9 cellular contexts compared by ENCODE assay signal in genomic region chr19:17718467-17718987, GRCh38. TPM values are rescaled to one million over a fixed set of nuclear protein-coding genes. Genes with fewer than 3 reads are reported as not detected.
DNase-seq lines count a peak whose midpoint lies in the region; ATAC-seq and TF ChIP-seq lines count a peak whose summit lies in the region.
"Had no signal": no experiment of that assay in that cellular context is flagged by ENCODE, and none has a peak within 500 bp of the region (broad histone marks: within the 10 kb centered on the region; RNA-seq: fewer than 3 reads in every experiment).

No MANE protein-coding gene starts in this region.

- intact Hi-C loops in activated T-helper 2 cell treated with anti-CD3 and anti-CD28 coated beads, Interferon-gamma antibody, Interleukin-2, Interleukin-4, amounts not matched to agents 10 μg/mL and 5 μg/mL and 100 μg/mL, durations not matched to agents 14 hours and 24 hours and 36 hours (cut with micrococcal nuclease) = loop anchor here (5.0 kb wide), 1 partner anchor 59 kb away; no protein-coding TSS in a partner anchor

- no peaks in the 10 kb centered on the region for H3K36me3 ChIP-seq in CD4-positive, CD25-positive, alpha-beta regulatory T cell (ENCODE audit: control insufficient read depth, insufficient read depth, low read length)
- no peaks in the 10 kb centered on the region for H3K36me3 ChIP-seq in KMS-11 (ENCODE audit: insufficient read depth)

- peaks cover 31% of the 10 kb centered on the region for H3K4me1 ChIP-seq in CD4-positive, CD25-positive, alpha-beta regulatory T cell (ENCODE audit: control insufficient read depth, insufficient read depth, low read length, poor library complexity, severe bottlenecking)
- peaks cover 16% of the 10 kb centered on the region for H3K4me1 ChIP-seq in KMS-11 (ENCODE audit: low read depth, poor library complexity, severe bottlenecking)

- H3K9ac ChIP-seq in KMS-11 = peak overlapping the region; percentile 62; the same call in 1 of the 2 replicates

- H3K79me2 ChIP-seq in KMS-11 (ENCODE audit: insufficient read depth, low read depth) = peaks cover 14% of the 10 kb centered on the region; the same call in 1 of the 2 replicates

- H4K20me1 ChIP-seq in KMS-11 (ENCODE audit: insufficient read depth) = no peaks in the 10 kb centered on the region

- peaks cover 4% of the 10 kb centered on the region for H3K36me3 Mint-ChIP-seq in CD4-positive, CD25-positive, alpha-beta regulatory T cell
- H3K36me3 Mint-ChIP-seq in activated T-helper 2 cell treated with anti-CD3 and anti-CD28 coated beads, Interferon-gamma antibody, Interleukin-2, Interleukin-4, amounts not matched to agents 10 μg/mL and 5 μg/mL and 100 μg/mL, durations not matched to agents 14 hours and 24 hours and 36 hours (ENCODE audit: low read depth) = peaks cover 13% of the 10 kb centered on the region
- H3K36me3 Mint-ChIP-seq in naive B cell = no peaks in the 10 kb centered on the region

- peak overlapping the region in 2 of 3 donors; percentile 71 to 90 for H3K27ac Mint-ChIP-seq in CD4-positive, CD25-positive, alpha-beta regulatory T cell
- peak overlapping the region; percentile 61 for H3K27ac Mint-ChIP-seq in activated T-helper 2 cell treated with anti-CD3 and anti-CD28 coated beads, Interferon-gamma antibody, Interleukin-2, Interleukin-4, amounts not matched to agents 10 μg/mL and 5 μg/mL and 100 μg/mL, durations not matched to agents 14 hours and 24 hours and 36 hours
- peak overlapping the region in 5 of 6 donors; percentile 71 to 93 (median 87) for H3K27ac Mint-ChIP-seq in naive B cell

- H3K4me3 ChIP-seq in CD4-positive, CD25-positive, alpha-beta regulatory T cell (ENCODE audit: low read depth, low read length) = peak overlapping the region; percentile 44
- no peak overlapping the region for H3K4me3 ChIP-seq in KMS-11 (IDR thresholded peaks at IDR 0.05; ENCODE audit: insufficient read depth, low read depth, low read length)

- H3K4me2 ChIP-seq in KMS-11 = peak overlapping the region; percentile 96

- H3K4me1 Mint-ChIP-seq in CD4-positive, CD25-positive, alpha-beta regulatory T cell = peaks cover 0 to 40% (median 23%) of the 10 kb centered on the region in 4 donors
- H3K4me1 Mint-ChIP-seq in activated T-helper 2 cell treated with anti-CD3 and anti-CD28 coated beads, Interferon-gamma antibody, Interleukin-2, Interleukin-4, amounts not matched to agents 10 μg/mL and 5 μg/mL and 100 μg/mL, durations not matched to agents 14 hours and 24 hours and 36 hours (ENCODE audit: low read depth) = peaks cover 36% of the 10 kb centered on the region
- H3K4me1 Mint-ChIP-seq in naive B cell = peaks cover 37 to 54% (median 47%) of the 10 kb centered on the region in 3 donors

- DNase-seq in CD4-positive, CD25-positive, alpha-beta regulatory T cell = no peak
- DNase-seq in activated T-helper 2 cell treated with anti-CD3 and anti-CD28 coated beads, Interferon-gamma antibody, Interleukin-2, Interleukin-4, amounts not matched to agents 10 μg/mL and 5 μg/mL and 100 μg/mL, durations not matched to agents 14 hours and 24 hours and 36 hours (ENCODE audit: low spot score) = no peak
- DNase-seq in naive B cell (no peak), cerebellar nuclear complex (lab: John Stamatoyannopoulos, UW) (no peak), NCI-H2171 treated with DMSO at 0.1 percent for 48 hours (lab: John Stamatoyannopoulos, UW) (no peak), hippocampal formation (lab: John Stamatoyannopoulos, UW) (no peak)
- DNase-seq in activated CD8-positive, alpha-beta memory T cell treated with anti-CD3 and anti-CD28 coated beads for 24 hours = no peak

- H3K9me3 ChIP-seq in CD4-positive, CD25-positive, alpha-beta regulatory T cell (ENCODE audit: control insufficient read depth in 2 of 2, low read length in 2 of 2) = no peaks in the 10 kb centered on the region
- H3K9me3 ChIP-seq: adrenal gland had no signal

- no peaks in the 10 kb centered on the region for H3K9me3 Mint-ChIP-seq in CD4-positive, CD25-positive, alpha-beta regulatory T cell
- no peaks in the 10 kb centered on the region for H3K9me3 Mint-ChIP-seq in activated T-helper 2 cell treated with anti-CD3 and anti-CD28 coated beads, Interferon-gamma antibody, Interleukin-2, Interleukin-4, amounts not matched to agents 10 μg/mL and 5 μg/mL and 100 μg/mL, durations not matched to agents 14 hours and 24 hours and 36 hours
- no peaks in the 10 kb centered on the region for H3K9me3 Mint-ChIP-seq in naive B cell

- no peak overlapping the region for H3K27ac ChIP-seq in CD4-positive, CD25-positive, alpha-beta regulatory T cell (ENCODE audit: insufficient read depth, low read length, poor library complexity, severe bottlenecking)
- 0 out of 2 replicates have a peak overlapping the region, but pooled peaks have one; percentile 20 for H3K27ac ChIP-seq in KMS-11

- no peak for TF ChIP-seq CTCF in KMS-11 (conservative IDR thresholded peaks at IDR 0.05; ENCODE audit: low read depth, low read length)

- no peaks in the 10 kb centered on the region for H3K27me3 Mint-ChIP-seq in CD4-positive, CD25-positive, alpha-beta regulatory T cell
- no peaks in the 10 kb centered on the region for H3K27me3 Mint-ChIP-seq in activated T-helper 2 cell treated with anti-CD3 and anti-CD28 coated beads, Interferon-gamma antibody, Interleukin-2, Interleukin-4, amounts not matched to agents 10 μg/mL and 5 μg/mL and 100 μg/mL, durations not matched to agents 14 hours and 24 hours and 36 hours (ENCODE audit: low read depth)
- no peaks in the 10 kb centered on the region for H3K27me3 Mint-ChIP-seq in naive B cell

- H3K4me3 Mint-ChIP-seq in CD4-positive, CD25-positive, alpha-beta regulatory T cell = peak overlapping the region; percentile 87 to 93 (median 92)
- H3K4me3 Mint-ChIP-seq in activated T-helper 2 cell treated with anti-CD3 and anti-CD28 coated beads, Interferon-gamma antibody, Interleukin-2, Interleukin-4, amounts not matched to agents 10 μg/mL and 5 μg/mL and 100 μg/mL, durations not matched to agents 14 hours and 24 hours and 36 hours (ENCODE audit: low read depth) = peak overlapping the region; percentile 79
- peak overlapping the region; percentile 86 to 95 (median 90) for H3K4me3 Mint-ChIP-seq in naive B cell

- peak overlapping the region; percentile 98 for H2AFZ ChIP-seq in KMS-11 (ENCODE audit: low read depth)

- no peaks in the 10 kb centered on the region for H3K27me3 ChIP-seq in CD4-positive, CD25-positive, alpha-beta regulatory T cell (ENCODE audit: control insufficient read depth, insufficient read depth, low read length)
- H3K27me3 ChIP-seq in KMS-11 (ENCODE audit: insufficient read depth, low read depth) = no peaks in the 10 kb centered on the region
- H3K27me3 ChIP-seq: adrenal gland had no signal

- ATAC-seq in CD4-positive, CD25-positive, alpha-beta regulatory T cell (ENCODE audit: low read depth in 2 of 2) = no peak
- ATAC-seq in naive B cell (ENCODE audit: low read depth in 2 of 2) = no peak

RNA-seq across cellular contexts. Expression of gene MAP1S, which starts 0.8 kb away (rescaled TPM):
- 47.6 TPM for total RNA-seq in CD4-positive, CD25-positive, alpha-beta regulatory T cell
- 10 to 100 TPM; 14.0 to 26.6 (median 20.1) TPM for polyA plus RNA-seq in CD4-positive, CD25-positive, alpha-beta regulatory T cell
- 66.7 and 80.3 TPM in 2 replicates for total RNA-seq in activated T-helper 2 cell treated with anti-CD3 and anti-CD28 coated beads, Interferon-gamma antibody, Interleukin-2, Interleukin-4, amounts not matched to agents 10 μg/mL and 5 μg/mL and 100 μg/mL, durations not matched to agents 14 hours and 24 hours and 36 hours
- 10 to 100 TPM; 22.4 to 44.0 (median 26.0) TPM for polyA plus RNA-seq in naive B cell (ENCODE audit: low read depth in 6 of 6)

RNA-seq across cellular contexts. Expression of gene UNC13A, which starts 30.4 kb away (rescaled TPM):
- not detected for total RNA-seq in CD4-positive, CD25-positive, alpha-beta regulatory T cell
- polyA plus RNA-seq in CD4-positive, CD25-positive, alpha-beta regulatory T cell = not detected
- 0.02 TPM in 1 of 2 replicates, not detected in the other for total RNA-seq in activated T-helper 2 cell treated with anti-CD3 and anti-CD28 coated beads, Interferon-gamma antibody, Interleukin-2, Interleukin-4, amounts not matched to agents 10 μg/mL and 5 μg/mL and 100 μg/mL, durations not matched to agents 14 hours and 24 hours and 36 hours
- not detected for polyA plus RNA-seq in naive B cell (ENCODE audit: low read depth in 6 of 6)

RNA-seq across cellular contexts. Expression of gene FCHO1, which starts 32.8 kb away (rescaled TPM):
- 71.9 TPM for total RNA-seq in CD4-positive, CD25-positive, alpha-beta regulatory T cell
- polyA plus RNA-seq in CD4-positive, CD25-positive, alpha-beta regulatory T cell = 10 to 100 TPM in 3 of 4 donors, 1 to 10 TPM in 1; 8.3 to 16.6 (median 13.7) TPM
- total RNA-seq in activated T-helper 2 cell treated with anti-CD3 and anti-CD28 coated beads, Interferon-gamma antibody, Interleukin-2, Interleukin-4, amounts not matched to agents 10 μg/mL and 5 μg/mL and 100 μg/mL, durations not matched to agents 14 hours and 24 hours and 36 hours = 74.7 and 75.6 TPM in 2 replicates
- polyA plus RNA-seq in naive B cell (ENCODE audit: low read depth in 6 of 6) = 10 to 100 TPM; 10.1 to 52.1 (median 25.2) TPM
